Comparison of ENCODE assay signal across 8 cellular contexts in genomic region chr2:27032495-27033252, GRCh38. TPM values are rescaled to one million over a fixed set of nuclear protein-coding genes. Genes with fewer than 3 reads are reported as not detected.
DNase-seq lines count a peak whose midpoint lies in the region; ATAC-seq, FAIRE-seq and TF ChIP-seq lines count a peak whose summit lies in the region.

Gene TMEM214 (plus strand): TSS chr2:27032965. CDS start chr2:27033016, 51 bp downstream.

- peak within 1 kb of the TSS; percentile 90 for H2AFZ ChIP-seq in OCI-LY3 (ENCODE audit: low read depth, low read length)

- H3K9me3 ChIP-seq in HUES48 (ENCODE audit: control insufficient read depth, insufficient read depth, low read length) (no peaks in the 10 kb centered on the region), OCI-LY3 (ENCODE audit: insufficient read depth, low read length) (no peaks in the 10 kb centered on the region), mucosa of rectum (ENCODE audit: control insufficient read depth in 2 of 2, low read length in 2 of 2) (no peaks in the 10 kb centered on the region)

- H3K4me1 ChIP-seq in HUES48 (ENCODE audit: control insufficient read depth, insufficient read depth, low read length) (no peaks in the 10 kb centered on the region), OCI-LY3 (ENCODE audit: low read length) (peaks cover 15% of the 10 kb centered on the region), mucosa of rectum (ENCODE audit: control insufficient read depth in 2 of 2, insufficient read depth in 2 of 2, low read length in 2 of 2) (peaks cover 12 to 14% of the 10 kb centered on the region in 2 donors)

- H3K27me3 ChIP-seq in HUES48 (ENCODE audit: control insufficient read depth, insufficient read depth, low read length) (no peaks in the 10 kb centered on the region), OCI-LY3 (ENCODE audit: low read depth, low read length) (no peaks in the 10 kb centered on the region), mucosa of rectum (ENCODE audit: control insufficient read depth in 2 of 2, insufficient read depth in 2 of 2, low read length in 2 of 2) (no peaks in the 10 kb centered on the region)

- peak within 1 kb of the TSS; percentile 88 for H3K4me2 ChIP-seq in OCI-LY3 (ENCODE audit: low read length)

- H3K27ac ChIP-seq in HUES48 (ENCODE audit: low read depth, low read length) (peak within 1 kb of the TSS; percentile 15), OCI-LY3 (ENCODE audit: low read length) (peak within 1 kb of the TSS; percentile 66), mucosa of rectum (ENCODE audit: low read depth in 2 of 2, low read length in 2 of 2) (peak within 1 kb of the TSS; percentile 64 to 75)

- peaks cover 2% of the 10 kb centered on the region; the same call in 1 of the 2 replicates for H4K20me1 ChIP-seq in OCI-LY3 (ENCODE audit: insufficient read depth, low read length)

- H3K9ac ChIP-seq in HUES48 (ENCODE audit: low read depth, low read length) (peak within 1 kb of the TSS; percentile 80), OCI-LY3 (ENCODE audit: low read length) (peak within 1 kb of the TSS; percentile 100), mucosa of rectum (ENCODE audit: low read depth in 1 of 2, low read length in 2 of 2) (peak within 1 kb of the TSS; percentile 91 to 92)

- H3K4me3 ChIP-seq in HUES48 (ENCODE audit: low read depth, low read length) (peak within 1 kb of the TSS; percentile 99), OCI-LY3 (ENCODE audit: low read length) (peak within 1 kb of the TSS; percentile 100), epithelial cell of proximal tubule (ENCODE audit: low read depth, low read length) (peak within 1 kb of the TSS; percentile 79), mucosa of rectum (ENCODE audit: low read length in 2 of 2) (peak within 1 kb of the TSS; percentile 79 to 97)

- peak; percentile 95 for ATAC-seq in GM21390 (IDR thresholded peaks at IDR 0.05; ENCODE audit: unreplicated experiment)

- peak; percentile 98 for DNase-seq in D721Med (ENCODE audit: insufficient read length, low spot score)
- peak; percentile 74 for DNase-seq in activated T-cell treated with anti-CD3 and anti-CD28 coated beads for 24 hours (ENCODE audit: low read depth)
- DNase-seq in epithelial cell of proximal tubule (ENCODE audit: low read depth): no peak
- peak; percentile 88 for DNase-seq in stimulated activated CD8-positive, alpha-beta memory T cell treated with anti-CD3 and anti-CD28 coated beads, Interleukin-4, amount 100 ng/mL, for 48 hours

- peaks cover 43% of the 10 kb centered on the region for H3K79me2 ChIP-seq in OCI-LY3 (ENCODE audit: low read length)

- peaks cover 33% of the 10 kb centered on the region for H3K36me3 ChIP-seq in HUES48 (ENCODE audit: control insufficient read depth, insufficient read depth, low read length)
- H3K36me3 ChIP-seq in OCI-LY3 (replicated peaks; ENCODE audit: low read depth, low read length): peaks cover 48% of the 10 kb centered on the region
- peaks cover 29 to 37% of the 10 kb centered on the region in 2 donors for H3K36me3 ChIP-seq in mucosa of rectum (ENCODE audit: control insufficient read depth in 2 of 2, insufficient read depth in 2 of 2, low read length in 2 of 2)

- no peak for FAIRE-seq in D721Med (lab: Jason Lieb, UNC)

- TF ChIP-seq CTCF in D721Med (IDR thresholded peaks at IDR 0.05; ENCODE audit: insufficient read depth, missing control alignments) (no peak), OCI-LY3 (IDR thresholded peaks at IDR 0.05; ENCODE audit: low read depth, low read length) (no peak), epithelial cell of proximal tubule (conservative IDR thresholded peaks at IDR 0.05; ENCODE audit: low read depth, low read length) (no peak)

RNA-seq across cellular contexts. Expression of gene TMEM214, which starts in this region (rescaled TPM):
- 11.2 and 20.1 TPM in 2 replicates for total RNA-seq in epithelial cell of proximal tubule

Comparison
In these comparisons a context has a peak if more than half of its experiments do, and no peak if none do; other contexts are left out.
1. H3K27ac ChIP-seq: peak in every context shown above with its lines; median percentile 70 in mucosa of rectum; 66 in OCI-LY3; 15 in HUES48.